In genomic region chr20:36861625-36861874, GRCh38 we compare ENCODE assay signal across 8 cellular contexts. TPM values are rescaled to one million over a fixed set of nuclear protein-coding genes. Genes with fewer than 3 reads are reported as not detected.
DNase-seq lines count a peak whose midpoint lies in the region; ATAC-seq, FAIRE-seq and TF ChIP-seq lines count a peak whose summit lies in the region.

No MANE protein-coding gene starts in this region.

- 5% methylated on average over 7 of the region's 7 CpGs for WGBS in K562 (ENCODE audit: insufficient coverage, low coverage, missing lambda C conversion rate)
- WGBS in liver, result 63% methylated on average over 7 of the region's 7 CpGs
- WGBS in tibial nerve, 2 donors, result 8 to 19% methylated on average over 7 of the region's 7 CpGs

- H4K20me1 ChIP-seq in K562 (replicated peaks; ENCODE audit: control insufficient read depth, insufficient read depth, low read length), result 0 out of 2 replicates have a peak, but pooled peaks cover 4% of the 10 kb centered on the region

- no peak for DNase-seq in activated CD4-positive, alpha-beta memory T cell treated with anti-CD3 and anti-CD28 coated beads, Interleukin-2, amount 10 ng/mL, durations not matched to agents 7 days and 5 days
- DNase-seq in activated CD4-positive, alpha-beta memory T cell treated with anti-CD3 and anti-CD28 coated beads for 36 hours, result no peak
- no peak for DNase-seq in K562 (ENCODE audit: extremely low read depth in 1 of 4, low spot score in 3 of 4)
- DNase-seq in tibial nerve (ENCODE audit: low spot score in 2 of 2), result no peak
- no peak for DNase-seq in AG08395 (ENCODE audit: low spot score)
- no peak for DNase-seq in NCI-H774 (lab: John Stamatoyannopoulos, UW)
- no peak for DNase-seq in activated CD4-positive, CD25-positive, alpha-beta regulatory T cell treated with anti-CD3 and anti-CD28 coated beads, Interleukin-2, amount 50 U/mL, for 72 hours

- no peak overlapping the region for H3K27ac Mint-ChIP-seq in activated CD4-positive, alpha-beta memory T cell treated with anti-CD3 and anti-CD28 coated beads, Interleukin-2, amount 10 ng/mL, durations not matched to agents 7 days and 5 days
- no peak overlapping the region for H3K27ac Mint-ChIP-seq in activated CD4-positive, alpha-beta memory T cell treated with anti-CD3 and anti-CD28 coated beads for 36 hours

- ATAC-seq in K562, result no peak

- H3K27me3 ChIP-seq in K562 (ENCODE audit: control insufficient read depth in 2 of 2, insufficient read depth in 2 of 2, low read length in 2 of 2), result no peaks in the 10 kb centered on the region
- no peaks in the 10 kb centered on the region for H3K27me3 ChIP-seq in liver (ENCODE audit: control insufficient read depth in 4 of 4, insufficient read depth in 4 of 4, low read length in 3 of 4)
- H3K27me3 ChIP-seq in tibial nerve, result no peaks in the 10 kb centered on the region

- TF ChIP-seq POLR2A in K562 (conservative IDR thresholded peaks at IDR 0.05), result no peak
- no peak for TF ChIP-seq POLR2A in tibial nerve (IDR thresholded peaks at IDR 0.05)

- TF ChIP-seq RAD21 in K562 (CRISPR knock-in tag; conservative IDR thresholded peaks at IDR 0.05 in 1 of 2, IDR thresholded peaks at IDR 0.05 in 1 of 2), result no peak
- TF ChIP-seq RAD21 in liver (IDR thresholded peaks at IDR 0.05), result no peak

- H3K36me3 Mint-ChIP-seq in activated CD4-positive, alpha-beta memory T cell treated with anti-CD3 and anti-CD28 coated beads, Interleukin-2, amount 10 ng/mL, durations not matched to agents 7 days and 5 days (ENCODE audit: low read depth), result no peaks in the 10 kb centered on the region
- H3K36me3 Mint-ChIP-seq in activated CD4-positive, alpha-beta memory T cell treated with anti-CD3 and anti-CD28 coated beads for 36 hours, result no peaks in the 10 kb centered on the region

- in situ Hi-C loops in K562 (cut with MboI), result no loop called here

- intact Hi-C loops in activated CD4-positive, alpha-beta memory T cell treated with anti-CD3 and anti-CD28 coated beads for 36 hours (cut with micrococcal nuclease), result no loop called here
- intact Hi-C loops in K562 (cut with micrococcal nuclease), result loop anchor here (5.0 kb wide), 1 partner anchor 89 kb away; the partner anchor contains the start of gene DSN1

- peaks cover 39 to 59% of the 10 kb centered on the region in 2 experiments for H3K4me1 ChIP-seq in K562 (replicated peaks in 1 of 2; ENCODE audit: control insufficient read depth in 2 of 2, insufficient read depth in 2 of 2, low read length in 2 of 2)
- peaks cover 3 to 17% (median 3%) of the 10 kb centered on the region in 4 donors for H3K4me1 ChIP-seq in liver (ENCODE audit: control insufficient read depth in 4 of 4, insufficient read depth in 4 of 4, low read length in 3 of 4)
- peaks cover 0 to 67% (median 38%) of the 10 kb centered on the region in 4 donors for H3K4me1 ChIP-seq in tibial nerve

- H3K9me3 Mint-ChIP-seq in activated CD4-positive, alpha-beta memory T cell treated with anti-CD3 and anti-CD28 coated beads, Interleukin-2, amount 10 ng/mL, durations not matched to agents 7 days and 5 days, result no peaks in the 10 kb centered on the region
- no peaks in the 10 kb centered on the region for H3K9me3 Mint-ChIP-seq in activated CD4-positive, alpha-beta memory T cell treated with anti-CD3 and anti-CD28 coated beads for 36 hours

- peak overlapping the region; percentile 76 for H3K27ac ChIP-seq in K562 (ENCODE audit: extremely low read depth, low read depth, low read length)
- H3K27ac ChIP-seq in liver (ENCODE audit: low read depth in 1 of 2, low read length in 2 of 2), result peak overlapping the region; percentile 58 to 67
- peak overlapping the region; percentile 87 to 97 (median 94) for H3K27ac ChIP-seq in tibial nerve

- no peaks in the 10 kb centered on the region for H3K9me1 ChIP-seq in K562 (ENCODE audit: control insufficient read depth, insufficient read depth, low read length)

- peaks cover 66% of the 10 kb centered on the region for H3K79me2 ChIP-seq in K562 (ENCODE audit: control insufficient read depth, insufficient read depth, low read length)

- H3K36me3 ChIP-seq in K562 (ENCODE audit: control insufficient read depth, insufficient read depth, low read length) (peaks cover 41% of the 10 kb centered on the region), liver (ENCODE audit: control insufficient read depth in 4 of 4, insufficient read depth in 3 of 4, low read depth in 1 of 4, low read length in 3 of 4) (no peaks in the 10 kb centered on the region), tibial nerve (no peaks in the 10 kb centered on the region)

- peak overlapping the region; percentile 75 for H3K4me3 ChIP-seq in K562
- H3K4me3 ChIP-seq in liver (ENCODE audit: low read depth in 1 of 3, low read length in 3 of 3), result peak overlapping the region in 1 of 3 donors; percentile 16
- peak overlapping the region; percentile 50 to 90 (median 66) for H3K4me3 ChIP-seq in tibial nerve

- peak overlapping the region; percentile 55 for H2AFZ ChIP-seq in K562 (ENCODE audit: low read depth, low read length)

- H3K9ac ChIP-seq in K562 (ENCODE audit: insufficient read depth in 1 of 2, low read depth in 2 of 2, low read length in 2 of 2) (peak overlapping the region; percentile 67 to 90), liver (ENCODE audit: low read depth in 1 of 2, low read length in 2 of 2) (no peak overlapping the region)

- CTCF ChIA-PET in activated CD4-positive, alpha-beta memory T cell treated with anti-CD3 and anti-CD28 coated beads, Interleukin-2, amount 10 ng/mL, durations not matched to agents 7 days and 5 days (lab: Charles Lee), result no interaction called here
- CTCF ChIA-PET in activated CD4-positive, alpha-beta memory T cell treated with anti-CD3 and anti-CD28 coated beads for 36 hours (lab: Charles Lee), result no interaction called here
- CTCF ChIA-PET in K562 (lab: Yijun Ruan, JAX; ENCODE audit: low intra/inter-chr PET ratio), result no interaction called here

- TF ChIP-seq EP300 in K562 (IDR thresholded peaks at IDR 0.05; ENCODE audit: low read length) (no peak), tibial nerve (IDR thresholded peaks at IDR 0.05) (no peak)

- no peaks in the 10 kb centered on the region for H3K9me3 ChIP-seq in K562 (replicated peaks; ENCODE audit: control insufficient read depth, insufficient read depth, low read depth, low read length)
- no peaks in the 10 kb centered on the region for H3K9me3 ChIP-seq in liver (ENCODE audit: control insufficient read depth in 4 of 4, low read length in 3 of 4)
- H3K9me3 ChIP-seq in tibial nerve, result no peaks in the 10 kb centered on the region

- peak; percentile 26 for FAIRE-seq in K562 (lab: Jason Lieb, UNC)

- H3K27me3 Mint-ChIP-seq in activated CD4-positive, alpha-beta memory T cell treated with anti-CD3 and anti-CD28 coated beads, Interleukin-2, amount 10 ng/mL, durations not matched to agents 7 days and 5 days, result peaks cover 45% of the 10 kb centered on the region
- H3K27me3 Mint-ChIP-seq in activated CD4-positive, alpha-beta memory T cell treated with anti-CD3 and anti-CD28 coated beads for 36 hours, result peaks cover 22% of the 10 kb centered on the region

- TF ChIP-seq CTCF in K562 (IDR thresholded peaks at IDR 0.05 in 2 of 3, conservative IDR thresholded peaks at IDR 0.05 in 1 of 3; ENCODE audit: insufficient read depth in 2 of 3, low read depth in 1 of 3, low read length in 3 of 3), result no peak
- no peak for TF ChIP-seq CTCF in liver (IDR thresholded peaks at IDR 0.05; ENCODE audit: low read depth, low read length, missing input control)
- no peak for TF ChIP-seq CTCF in tibial nerve (IDR thresholded peaks at IDR 0.05)

- H3K4me1 Mint-ChIP-seq in activated CD4-positive, alpha-beta memory T cell treated with anti-CD3 and anti-CD28 coated beads, Interleukin-2, amount 10 ng/mL, durations not matched to agents 7 days and 5 days, result peaks cover 23% of the 10 kb centered on the region
- peaks cover 10% of the 10 kb centered on the region for H3K4me1 Mint-ChIP-seq in activated CD4-positive, alpha-beta memory T cell treated with anti-CD3 and anti-CD28 coated beads for 36 hours (ENCODE audit: low read depth)

- H3K4me2 ChIP-seq in K562 (ENCODE audit: insufficient read depth, low read length), result peak overlapping the region; percentile 89

- H3K4me3 Mint-ChIP-seq in activated CD4-positive, alpha-beta memory T cell treated with anti-CD3 and anti-CD28 coated beads, Interleukin-2, amount 10 ng/mL, durations not matched to agents 7 days and 5 days, result peak overlapping the region; percentile 36
- H3K4me3 Mint-ChIP-seq in activated CD4-positive, alpha-beta memory T cell treated with anti-CD3 and anti-CD28 coated beads for 36 hours, result no peak overlapping the region

- no TSS peak for BruUV-seq in K562 (replicated peaks; lab: Mats Ljungman, UMichigan)

- POLR2A ChIA-PET in activated CD4-positive, alpha-beta memory T cell treated with anti-CD3 and anti-CD28 coated beads, Interleukin-2, amount 10 ng/mL, durations not matched to agents 7 days and 5 days (lab: Charles Lee), result no interaction called here
- POLR2A ChIA-PET in activated CD4-positive, alpha-beta memory T cell treated with anti-CD3 and anti-CD28 coated beads for 36 hours (lab: Charles Lee), result interaction anchor here (0.5 kb wide), 1 partner anchor 1149 kb away, joined by 3 read pairs; no protein-coding TSS in a partner anchor
- POLR2A ChIA-PET in K562 (lab: Yijun Ruan, JAX), result interaction anchor here (0.6 to 10.6 kb wide), 9 partner anchors 9 to 1070 kb away, joined by 3 to 65 read pairs (median 4); no protein-coding TSS in a partner anchor

TF ChIP-seq in liver, 16 proteins besides CTCF, POLR2A, EP300 and RAD21 (continues in another document):
- TF ChIP-seq NR2F2 (IDR thresholded peaks at IDR 0.05), result no peak

RNA-seq across cellular contexts. Expression of gene TLDC2, which starts 14.4 kb away (rescaled TPM):
- not detected for total RNA-seq in activated CD4-positive, alpha-beta memory T cell treated with anti-CD3 and anti-CD28 coated beads, Interleukin-2, amount 10 ng/mL, durations not matched to agents 7 days and 5 days
- total RNA-seq in activated CD4-positive, alpha-beta memory T cell treated with anti-CD3 and anti-CD28 coated beads for 36 hours, result not detected
- total RNA-seq in K562 (2011; cell fraction: chromatin; rRNA removed; ENCODE audit: low replicate concordance), result not detected in 2 replicates
- not detected in 2 replicates for total RNA-seq in K562 (2011; cell fraction: nucleolus; rRNA removed)
- not detected in 2 replicates for total RNA-seq in K562 (2011; cell fraction: nucleoplasm; rRNA removed)
- total RNA-seq in K562 (2014; rRNA removed), result not detected in 2 replicates
- not detected in 2 replicates for total RNA-seq in K562 (2014; rRNA removed; fragmentation: Illumina TruSeq; extraction: Trizol)
- not detected in 2 replicates for total RNA-seq in K562 (2015; rRNA removed; fragmentation: Illumina TruSeq; extraction: Trizol)
- total RNA-seq in K562 (2021), result not detected in 2 replicates
- polyA plus RNA-seq in K562 (2011; rRNA removed), result not detected in 2 replicates
- 0.04 TPM in 1 of 2 replicates, not detected in the other for polyA plus RNA-seq in K562 (2011; cell fraction: cytosol; rRNA removed)
- not detected in 2 replicates for polyA plus RNA-seq in K562 (2011; cell fraction: nucleus; rRNA removed)
- 0.15 and 0.17 TPM in 2 replicates for polyA plus RNA-seq in K562 (2012)
- not detected in 2 replicates for polyA plus RNA-seq in K562 (2014; fragmentation: Illumina TruSeq; extraction: Trizol)
- polyA plus RNA-seq in K562 (2014; fragmentation: Nextera tagmentation; extraction: Ambion mirVana), result not detected
- polyA plus RNA-seq in K562 (2014; rRNA removed), result not detected in 2 replicates
- polyA minus RNA-seq in K562 (2011; rRNA and poly(A)+ RNA removed), result not detected in 2 replicates
- not detected in 2 replicates for polyA minus RNA-seq in K562 (2011; cell fraction: cytosol; rRNA and poly(A)+ RNA removed)
- polyA minus RNA-seq in K562 (2011; cell fraction: nucleus; rRNA and poly(A)+ RNA removed), result not detected in 2 replicates
- total RNA-seq in liver, result under 1 TPM in 1 of 2 donors, not detected in 1; 0.33 TPM
- under 1 TPM; 0.05 to 0.08 TPM for polyA plus RNA-seq in liver
- not detected for total RNA-seq in tibial nerve

Comparison
In these comparisons a context has a peak if more than half of its experiments do, and no peak if none do; other contexts are left out.
1. H3K9ac ChIP-seq: peak in K562 (2 of 2); none in liver (0 of 2).
2. Peak in every context shown above with its lines, with median percentiles within 50 percentile points of each other: H3K27ac ChIP-seq.